ENCODE assay signal across 8 cellular contexts in genomic region chr7:128783143-128783799, GRCh38. TPM values are rescaled to one million over a fixed set of nuclear protein-coding genes. Genes with fewer than 3 reads are reported as not detected.
DNase-seq lines count a peak whose midpoint lies in the region; ATAC-seq, FAIRE-seq and TF ChIP-seq lines count a peak whose summit lies in the region.

No MANE protein-coding gene starts in this region.

- H3K79me2 ChIP-seq in K562 (ENCODE audit: control insufficient read depth, insufficient read depth, low read length): no peaks in the 10 kb centered on the region

- H3K9me1 ChIP-seq in K562 (ENCODE audit: control insufficient read depth, insufficient read depth, low read length): no peaks in the 10 kb centered on the region

- ATAC-seq in K562 (peak; percentile 93), thoracic aorta (ENCODE audit: insufficient number of reproducible peaks, low FRiP score, low read depth) (peak; percentile 30), HG03108 (IDR thresholded peaks at IDR 0.05; ENCODE audit: unreplicated experiment) (no peak)
- ATAC-seq in activated T-helper 17 cell treated with anti-CD3 and anti-CD28 coated beads, Interleukin-2, amount 50 U/mL, for 72 hours (replicated peaks): no peak

- FAIRE-seq in K562 (lab: Jason Lieb, UNC): peak; percentile 92

- peak overlapping the region; percentile 98 for H2AFZ ChIP-seq in K562 (ENCODE audit: low read depth, low read length)

- BruUV-seq in MCF 10A (replicated peaks; lab: Mats Ljungman, UMichigan): no TSS peak
- BruUV-seq in K562 (replicated peaks; lab: Mats Ljungman, UMichigan): TSS peak; percentile 100

- H3K27ac ChIP-seq in breast epithelium: no peak overlapping the region
- peak overlapping the region; percentile 28 for H3K27ac ChIP-seq in K562 (ENCODE audit: extremely low read depth, low read depth, low read length)
- H3K27ac ChIP-seq in thoracic aorta: peak overlapping the region; percentile 56 to 70

- no peaks in the 10 kb centered on the region for H4K20me1 ChIP-seq in K562 (replicated peaks; ENCODE audit: control insufficient read depth, insufficient read depth, low read length)

- WGBS in K562 (ENCODE audit: insufficient coverage, low coverage, missing lambda C conversion rate): 11% methylated on average over 15 of the region's 15 CpGs

- H3K27me3 Mint-ChIP-seq in MCF 10A (ENCODE audit: insufficient read depth, unreplicated experiment): peaks cover 6% of the 10 kb centered on the region
- H3K27me3 Mint-ChIP-seq in activated T-helper 17 cell treated with anti-CD3 and anti-CD28 coated beads, Interleukin-2, amount 50 U/mL, for 72 hours: no peaks in the 10 kb centered on the region

- CTCF ChIA-PET in MCF 10A (lab: Yijun Ruan, JAX): interaction anchor here (0.5 to 0.6 kb wide), 3 partner anchors 44 to 506 kb away, joined by 3 read pairs; no protein-coding TSS in a partner anchor
- CTCF ChIA-PET in K562 (lab: Yijun Ruan, JAX; ENCODE audit: low intra/inter-chr PET ratio): no interaction called here

- intact Hi-C loops in MCF 10A (cut with micrococcal nuclease) (no loop called here), breast epithelium (cut with DNase I; ENCODE audit: low total_unique reads) (no loop called here), K562 (cut with micrococcal nuclease) (loop anchor here (2.0 to 5.0 kb wide), 3 partner anchors 44 to 79 kb away; partner anchors contain the start of genes ATP6V1F and CALU)

- peak; percentile 47 for DNase-seq in MCF 10A (ENCODE audit: unreplicated experiment)
- DNase-seq in breast epithelium (ENCODE audit: low spot score in 2 of 2): no peak
- DNase-seq in K562 (ENCODE audit: extremely low read depth in 1 of 4, low spot score in 3 of 4): peak; percentile 92 to 95 (median 94)
- DNase-seq in iPS-NIHi7 (ENCODE audit: extremely low spot score): peak; percentile 93
- DNase-seq in thoracic aorta (ENCODE audit: low spot score): peak; percentile 30
- no peak for DNase-seq in NCI-H187 treated with DMSO at 0.1 percent for 48 hours (lab: John Stamatoyannopoulos, UW)

- no peaks in the 10 kb centered on the region for H3K36me3 ChIP-seq in breast epithelium
- no peaks in the 10 kb centered on the region for H3K36me3 ChIP-seq in K562 (ENCODE audit: control insufficient read depth, insufficient read depth, low read length)
- H3K36me3 ChIP-seq in thoracic aorta: no peaks in the 10 kb centered on the region

- H3K4me1 ChIP-seq in breast epithelium (no peaks in the 10 kb centered on the region), K562 (replicated peaks in 1 of 2; ENCODE audit: control insufficient read depth in 2 of 2, insufficient read depth in 2 of 2, low read length in 2 of 2) (peaks cover 5 to 18% of the 10 kb centered on the region in 2 experiments; a peak in 4 of 5 replicates), thoracic aorta (ENCODE audit: control insufficient read depth in 1 of 2, low read depth in 2 of 2) (peaks cover 17 to 28% of the 10 kb centered on the region in 2 donors)

- no peak overlapping the region for H3K4me3 Mint-ChIP-seq in MCF 10A (ENCODE audit: unreplicated experiment)
- H3K4me3 Mint-ChIP-seq in activated T-helper 17 cell treated with anti-CD3 and anti-CD28 coated beads, Interleukin-2, amount 50 U/mL, for 72 hours: no peak overlapping the region

- peak; percentile 17 to 26; a peak in 2 of 4 replicates for TF ChIP-seq RAD21 in K562 (CRISPR knock-in tag; conservative IDR thresholded peaks at IDR 0.05 in 1 of 2, IDR thresholded peaks at IDR 0.05 in 1 of 2)

- TF ChIP-seq EP300 in K562 (IDR thresholded peaks at IDR 0.05; ENCODE audit: low read length): peak; percentile 86

- TF ChIP-seq CTCF in MCF 10A (IDR thresholded peaks at IDR 0.05; ENCODE audit: unreplicated experiment): no peak
- TF ChIP-seq CTCF in breast epithelium (IDR thresholded peaks at IDR 0.05): no peak
- TF ChIP-seq CTCF in K562 (IDR thresholded peaks at IDR 0.05 in 2 of 3, conservative IDR thresholded peaks at IDR 0.05 in 1 of 3; ENCODE audit: insufficient read depth in 2 of 3, low read depth in 1 of 3, low read length in 3 of 3): peak in 2 of 3 experiments; percentile 2 to 17; a peak in 1 of 6 replicates
- no peak for TF ChIP-seq CTCF in thoracic aorta (IDR thresholded peaks at IDR 0.05)

- peaks cover 16% of the 10 kb centered on the region for H3K36me3 Mint-ChIP-seq in MCF 10A (ENCODE audit: insufficient read depth, unreplicated experiment)
- no peaks in the 10 kb centered on the region for H3K36me3 Mint-ChIP-seq in activated T-helper 17 cell treated with anti-CD3 and anti-CD28 coated beads, Interleukin-2, amount 50 U/mL, for 72 hours (ENCODE audit: low read depth)

- TF ChIP-seq POLR2A in breast epithelium (IDR thresholded peaks at IDR 0.05): no peak
- TF ChIP-seq POLR2A in K562 (conservative IDR thresholded peaks at IDR 0.05): no peak; the same call in 1 of the 2 replicates

- no peaks in the 10 kb centered on the region for H3K4me1 Mint-ChIP-seq in MCF 10A (ENCODE audit: insufficient read depth, unreplicated experiment)
- no peaks in the 10 kb centered on the region for H3K4me1 Mint-ChIP-seq in activated T-helper 17 cell treated with anti-CD3 and anti-CD28 coated beads, Interleukin-2, amount 50 U/mL, for 72 hours

- H3K9me3 Mint-ChIP-seq in MCF 10A (ENCODE audit: unreplicated experiment): no peaks in the 10 kb centered on the region
- no peaks in the 10 kb centered on the region for H3K9me3 Mint-ChIP-seq in activated T-helper 17 cell treated with anti-CD3 and anti-CD28 coated beads, Interleukin-2, amount 50 U/mL, for 72 hours

- H3K27ac Mint-ChIP-seq in MCF 10A (ENCODE audit: low read depth, unreplicated experiment): peak overlapping the region; percentile 36
- H3K27ac Mint-ChIP-seq in activated T-helper 17 cell treated with anti-CD3 and anti-CD28 coated beads, Interleukin-2, amount 50 U/mL, for 72 hours: no peak overlapping the region

- POLR2A ChIA-PET in MCF 10A (lab: Yijun Ruan, JAX): no interaction called here
- POLR2A ChIA-PET in K562 (lab: Yijun Ruan, JAX): interaction anchor here (0.6 to 3.1 kb wide), 15 partner anchors 10 to 77 kb away, joined by 3 to 29 read pairs (median 5); partner anchors contain the start of gene CALU

- no peaks in the 10 kb centered on the region for H3K27me3 ChIP-seq in breast epithelium
- no peaks in the 10 kb centered on the region; a peak in 1 of 5 replicates for H3K27me3 ChIP-seq in K562 (ENCODE audit: control insufficient read depth in 2 of 2, insufficient read depth in 2 of 2, low read length in 2 of 2)
- no peaks in the 10 kb centered on the region for H3K27me3 ChIP-seq in thoracic aorta (replicated peaks; ENCODE audit: insufficient read depth)

- H3K9ac ChIP-seq in K562 (ENCODE audit: insufficient read depth in 1 of 2, low read depth in 2 of 2, low read length in 2 of 2): peak overlapping the region; percentile 60 to 90

- H3K4me3 ChIP-seq in breast epithelium (no peak overlapping the region), K562 (peak overlapping the region; percentile 37), thoracic aorta (no peak overlapping the region)

- peak overlapping the region; percentile 76 for H3K4me2 ChIP-seq in K562 (ENCODE audit: insufficient read depth, low read length)

- in situ Hi-C loops in K562 (cut with MboI): no loop called here

- no peaks in the 10 kb centered on the region for H3K9me3 ChIP-seq in breast epithelium
- no peaks in the 10 kb centered on the region for H3K9me3 ChIP-seq in K562 (replicated peaks; ENCODE audit: control insufficient read depth, insufficient read depth, low read depth, low read length)
- H3K9me3 ChIP-seq in thoracic aorta: no peaks in the 10 kb centered on the region

RNA-seq across cellular contexts. Expression of gene OPN1SW, which starts 7.7 kb away (rescaled TPM):
- not detected in 2 replicates for total RNA-seq in MCF 10A (2022)
- total RNA-seq in breast epithelium: not detected
- total RNA-seq in K562 (2011; cell fraction: chromatin; rRNA removed; ENCODE audit: low replicate concordance): not detected in 2 replicates
- not detected in 2 replicates for total RNA-seq in K562 (2011; cell fraction: nucleolus; rRNA removed)
- total RNA-seq in K562 (2011; cell fraction: nucleoplasm; rRNA removed): not detected in 2 replicates
- not detected in 2 replicates for total RNA-seq in K562 (2014; rRNA removed)
- not detected in 2 replicates for total RNA-seq in K562 (2014; rRNA removed; fragmentation: Illumina TruSeq; extraction: Trizol)
- total RNA-seq in K562 (2015; rRNA removed; fragmentation: Illumina TruSeq; extraction: Trizol): not detected in 2 replicates
- not detected in 2 replicates for total RNA-seq in K562 (2021)
- polyA plus RNA-seq in K562 (2011; rRNA removed): not detected in 2 replicates
- not detected in 2 replicates for polyA plus RNA-seq in K562 (2011; cell fraction: cytosol; rRNA removed)
- polyA plus RNA-seq in K562 (2011; cell fraction: nucleus; rRNA removed): not detected in 2 replicates
- 0.09 and 0.24 TPM in 2 replicates for polyA plus RNA-seq in K562 (2012)
- not detected in 2 replicates for polyA plus RNA-seq in K562 (2014; fragmentation: Illumina TruSeq; extraction: Trizol)
- polyA plus RNA-seq in K562 (2014; fragmentation: Nextera tagmentation; extraction: Ambion mirVana): 1 to 10 TPM in 1 of 2 experiments, under 1 TPM in 1; 0.84 to 1.0 TPM
- polyA plus RNA-seq in K562 (2014; rRNA removed): not detected in 2 replicates
- not detected in 2 replicates for polyA minus RNA-seq in K562 (2011; rRNA and poly(A)+ RNA removed)
- not detected in 2 replicates for polyA minus RNA-seq in K562 (2011; cell fraction: cytosol; rRNA and poly(A)+ RNA removed)
- not detected in 2 replicates for polyA minus RNA-seq in K562 (2011; cell fraction: nucleus; rRNA and poly(A)+ RNA removed)
- total RNA-seq in thoracic aorta: not detected
- not detected for total RNA-seq in activated T-helper 17 cell treated with anti-CD3 and anti-CD28 coated beads, Interleukin-2, amount 50 U/mL, for 72 hours

RNA-seq across cellular contexts. Expression of gene CCDC136, which starts 8.5 kb away (rescaled TPM):
- total RNA-seq in MCF 10A (2022) (3.5 and 6.5 TPM in 2 replicates), breast epithelium (1 to 10 TPM; 6.4 to 9.5 (median 9.4) TPM), K562 (2014; rRNA removed) (17.0 and 23.5 TPM in 2 replicates), K562 (2014; rRNA removed; fragmentation: Illumina TruSeq; extraction: Trizol) (15.3 and 18.8 TPM in 2 replicates), K562 (2015; rRNA removed; fragmentation: Illumina TruSeq; extraction: Trizol) (27.6 and 28.7 TPM in 2 replicates), K562 (2021) (23.7 and 26.5 TPM in 2 replicates), thoracic aorta (10 to 100 TPM; 29.3 to 34.7 TPM)
- 153 and 165 TPM in 2 replicates for total RNA-seq in K562 (2011; cell fraction: chromatin; rRNA removed; ENCODE audit: low replicate concordance)
- 88.4 and 89.7 TPM in 2 replicates for total RNA-seq in K562 (2011; cell fraction: nucleolus; rRNA removed)
- total RNA-seq in K562 (2011; cell fraction: nucleoplasm; rRNA removed): 120 and 159 TPM in 2 replicates
- polyA plus RNA-seq in K562 (2011; rRNA removed) (40.2 and 45.0 TPM in 2 replicates), K562 (2014; fragmentation: Illumina TruSeq; extraction: Trizol) (23.5 and 26.9 TPM in 2 replicates), K562 (2014; fragmentation: Nextera tagmentation; extraction: Ambion mirVana) (1 to 10 TPM; 2.4 TPM), K562 (2014; rRNA removed) (34.8 and 40.8 TPM in 2 replicates)
- 12.2 and 20.3 TPM in 2 replicates for polyA plus RNA-seq in K562 (2011; cell fraction: cytosol; rRNA removed)
- polyA plus RNA-seq in K562 (2011; cell fraction: nucleus; rRNA removed): 165 and 172 TPM in 2 replicates
- 30.6 and 53.3 TPM in 2 replicates for polyA plus RNA-seq in K562 (2012)
- 31.9 and 36.9 TPM in 2 replicates for polyA minus RNA-seq in K562 (2011; rRNA and poly(A)+ RNA removed)
- polyA minus RNA-seq in K562 (2011; cell fraction: cytosol; rRNA and poly(A)+ RNA removed): 9.3 and 17.3 TPM in 2 replicates
- 47.4 and 54.8 TPM in 2 replicates for polyA minus RNA-seq in K562 (2011; cell fraction: nucleus; rRNA and poly(A)+ RNA removed)
- 10 to 100 TPM; 11.7 to 15.4 TPM for total RNA-seq in activated T-helper 17 cell treated with anti-CD3 and anti-CD28 coated beads, Interleukin-2, amount 50 U/mL, for 72 hours

RNA-seq across cellular contexts. Expression of gene CALU, which starts 44.1 kb away (rescaled TPM):
- total RNA-seq in MCF 10A (2022): 147 and 184 TPM in 2 replicates
- total RNA-seq in breast epithelium: 100 to 1,000 TPM in 2 of 3 donors, 10 to 100 TPM in 1; 79.3 to 124 (median 104) TPM
- total RNA-seq in K562 (2011; cell fraction: chromatin; rRNA removed; ENCODE audit: low replicate concordance): 110 and 296 TPM in 2 replicates
- total RNA-seq in K562 (2011; cell fraction: nucleolus; rRNA removed): 143 and 167 TPM in 2 replicates
- total RNA-seq in K562 (2011; cell fraction: nucleoplasm; rRNA removed): 289 and 411 TPM in 2 replicates
- 171 and 210 TPM in 2 replicates for total RNA-seq in K562 (2014; rRNA removed)
- total RNA-seq in K562 (2014; rRNA removed; fragmentation: Illumina TruSeq; extraction: Trizol): 261 and 289 TPM in 2 replicates
- total RNA-seq in K562 (2015; rRNA removed; fragmentation: Illumina TruSeq; extraction: Trizol): 252 and 263 TPM in 2 replicates
- 166 and 170 TPM in 2 replicates for total RNA-seq in K562 (2021)
- polyA plus RNA-seq in K562 (2011; rRNA removed): 167 and 193 TPM in 2 replicates
- polyA plus RNA-seq in K562 (2011; cell fraction: cytosol; rRNA removed): 48.3 and 113 TPM in 2 replicates
- 43.6 and 64.9 TPM in 2 replicates for polyA plus RNA-seq in K562 (2011; cell fraction: nucleus; rRNA removed)
- 185 and 229 TPM in 2 replicates for polyA plus RNA-seq in K562 (2012)
- polyA plus RNA-seq in K562 (2014; fragmentation: Illumina TruSeq; extraction: Trizol): 211 and 265 TPM in 2 replicates
- 100 to 1,000 TPM; 215 to 286 TPM for polyA plus RNA-seq in K562 (2014; fragmentation: Nextera tagmentation; extraction: Ambion mirVana)
- polyA plus RNA-seq in K562 (2014; rRNA removed): 173 and 177 TPM in 2 replicates
- 359 and 418 TPM in 2 replicates for polyA minus RNA-seq in K562 (2011; rRNA and poly(A)+ RNA removed)
- 111 and 121 TPM in 2 replicates for polyA minus RNA-seq in K562 (2011; cell fraction: cytosol; rRNA and poly(A)+ RNA removed)
- polyA minus RNA-seq in K562 (2011; cell fraction: nucleus; rRNA and poly(A)+ RNA removed): 25.2 and 55.2 TPM in 2 replicates
- 100 to 1,000 TPM; 204 to 255 TPM for total RNA-seq in thoracic aorta
- 10 to 100 TPM; 27.5 to 41.7 TPM for total RNA-seq in activated T-helper 17 cell treated with anti-CD3 and anti-CD28 coated beads, Interleukin-2, amount 50 U/mL, for 72 hours

RNA-seq across cellular contexts. Expression of gene FLNC, which starts 46.9 kb away (rescaled TPM):
- 0.28 and 0.44 TPM in 2 replicates for total RNA-seq in MCF 10A (2022)
- total RNA-seq in breast epithelium: 1 to 10 TPM; 5.1 to 7.5 (median 6.0) TPM
- 62.5 and 206 TPM in 2 replicates for total RNA-seq in K562 (2011; cell fraction: chromatin; rRNA removed; ENCODE audit: low replicate concordance)
- 132 and 134 TPM in 2 replicates for total RNA-seq in K562 (2011; cell fraction: nucleolus; rRNA removed)
- total RNA-seq in K562 (2011; cell fraction: nucleoplasm; rRNA removed): 72.1 and 81.0 TPM in 2 replicates
- total RNA-seq in K562 (2014; rRNA removed): 60.7 and 94.5 TPM in 2 replicates
- 11.4 and 18.2 TPM in 2 replicates for total RNA-seq in K562 (2014; rRNA removed; fragmentation: Illumina TruSeq; extraction: Trizol)
- total RNA-seq in K562 (2015; rRNA removed; fragmentation: Illumina TruSeq; extraction: Trizol): 28.8 and 33.3 TPM in 2 replicates
- 148 and 155 TPM in 2 replicates for total RNA-seq in K562 (2021)
- polyA plus RNA-seq in K562 (2011; rRNA removed): 10.3 and 11.4 TPM in 2 replicates
- polyA plus RNA-seq in K562 (2011; cell fraction: cytosol; rRNA removed): 11.4 and 26.8 TPM in 2 replicates
- polyA plus RNA-seq in K562 (2011; cell fraction: nucleus; rRNA removed): 58.5 and 126 TPM in 2 replicates
- 66.6 and 106 TPM in 2 replicates for polyA plus RNA-seq in K562 (2012)
- 32.8 and 55.3 TPM in 2 replicates for polyA plus RNA-seq in K562 (2014; fragmentation: Illumina TruSeq; extraction: Trizol)
- polyA plus RNA-seq in K562 (2014; fragmentation: Nextera tagmentation; extraction: Ambion mirVana): 1 to 10 TPM in 1 of 2 experiments, under 1 TPM in 1; 0.90 to 1.1 TPM
- polyA plus RNA-seq in K562 (2014; rRNA removed): 29.0 and 34.7 TPM in 2 replicates
- polyA minus RNA-seq in K562 (2011; rRNA and poly(A)+ RNA removed): 15.1 and 41.9 TPM in 2 replicates
- 127 and 146 TPM in 2 replicates for polyA minus RNA-seq in K562 (2011; cell fraction: cytosol; rRNA and poly(A)+ RNA removed)
- 53.1 and 53.6 TPM in 2 replicates for polyA minus RNA-seq in K562 (2011; cell fraction: nucleus; rRNA and poly(A)+ RNA removed)
- total RNA-seq in thoracic aorta: 100 to 1,000 TPM; 157 to 273 TPM
- under 1 TPM; 0.02 to 0.05 TPM for total RNA-seq in activated T-helper 17 cell treated with anti-CD3 and anti-CD28 coated beads, Interleukin-2, amount 50 U/mL, for 72 hours

Comparison
In these comparisons a context has a peak if more than half of its experiments do, and no peak if none do; other contexts are left out.
1. DNase-seq: peak in MCF 10A (single experiment), K562 (4 of 4), iPS-NIHi7 (single experiment) and thoracic aorta (single experiment); none in breast epithelium (0 of 2) and NCI-H187 treated with DMSO at 0.1 percent for 48 hours (single experiment).
2. CTCF ChIP-seq: peak in K562 (2 of 3); none in MCF 10A (single experiment), breast epithelium (0 of 3) and thoracic aorta (single experiment).
3. H3K27ac ChIP-seq: peak in K562 (single experiment) and thoracic aorta (2 of 2); none in breast epithelium (0 of 2).
4. ATAC-seq: peak in K562 (single experiment) and thoracic aorta (single experiment); none in activated T-helper 17 cell treated with anti-CD3 and anti-CD28 coated beads, Interleukin-2, amount 50 U/mL, for 72 hours (single experiment) and HG03108 (single experiment).